ENCODE assay signal across 13 cellular contexts in the genomic region with DNA sequence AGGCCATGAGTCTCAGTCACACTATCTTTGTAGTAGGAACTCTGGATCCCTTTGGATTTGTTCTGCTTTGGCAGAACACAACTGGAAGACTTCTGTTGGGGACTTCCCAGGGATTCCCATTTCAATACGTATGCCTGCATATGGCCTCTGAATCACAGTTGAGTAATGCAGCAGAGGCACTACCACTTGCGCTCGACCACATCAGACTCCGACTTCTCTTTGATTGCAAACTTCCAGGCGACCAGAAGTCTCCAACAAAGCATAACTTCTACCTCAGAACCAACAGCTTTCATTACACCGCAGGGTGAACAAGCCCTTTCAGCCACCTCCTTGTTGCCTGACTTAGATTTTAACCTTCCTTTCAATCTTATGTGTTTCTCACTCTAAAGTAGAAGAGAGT.
DNase-seq lines count a peak whose midpoint lies in the region; FAIRE-seq and TF ChIP-seq lines count a peak whose summit lies in the region.
"Had no signal": no experiment of that assay in that cellular context is flagged by ENCODE, and none has a peak within 500 bp of the region (broad histone marks: within the 10 kb centered on the region; RNA-seq: fewer than 3 reads in every experiment).

No MANE protein-coding gene starts in this region.

- no peaks in the 10 kb centered on the region for H3K4me1 Mint-ChIP-seq in activated T-cell treated with anti-CD3 and anti-CD28 coated beads, Interleukin-2, amount 50 U/mL, for 24 hours (ENCODE audit: low read depth)

- H3K9me3 Mint-ChIP-seq in activated T-cell treated with anti-CD3 and anti-CD28 coated beads, Interleukin-2, amount 50 U/mL, for 24 hours, result peaks cover 12% of the 10 kb centered on the region

- TF ChIP-seq CTCF in epithelial cell of esophagus (IDR thresholded peaks at IDR 0.05; ENCODE audit: insufficient read depth, low read depth, low read length, missing control alignments), result no peak

- H3K27ac Mint-ChIP-seq in activated T-cell treated with anti-CD3 and anti-CD28 coated beads, Interleukin-2, amount 50 U/mL, for 24 hours, result no peak overlapping the region
- H3K27ac Mint-ChIP-seq: CD4-positive, alpha-beta T cell had no signal

- no peaks in the 10 kb centered on the region for H3K27me3 Mint-ChIP-seq in activated T-cell treated with anti-CD3 and anti-CD28 coated beads, Interleukin-2, amount 50 U/mL, for 24 hours
- H3K27me3 Mint-ChIP-seq: CD4-positive, alpha-beta T cell had no signal

- no peak overlapping the region for H3K4me3 ChIP-seq in epithelial cell of esophagus (ENCODE audit: low read length)

- no peak overlapping the region for H3K4me3 Mint-ChIP-seq in activated T-cell treated with anti-CD3 and anti-CD28 coated beads, Interleukin-2, amount 50 U/mL, for 24 hours
- H3K4me3 Mint-ChIP-seq: CD4-positive, alpha-beta T cell had no signal

- no peaks in the 10 kb centered on the region for H3K36me3 Mint-ChIP-seq in activated T-cell treated with anti-CD3 and anti-CD28 coated beads, Interleukin-2, amount 50 U/mL, for 24 hours (ENCODE audit: low read depth)

- FAIRE-seq in urothelium cell line (lab: Jason Lieb, UNC) (no peak), GM12891 (lab: Jason Lieb, UNC) (no peak)

- TF ChIP-seq POLR2A in GM12891 (IDR thresholded peaks at IDR 0.05; ENCODE audit: low read depth, low read length), result no peak

- DNase-seq in HS-5 (ENCODE audit: low read depth), result peak; percentile 33
- peak; percentile 54 for DNase-seq in RKO (ENCODE audit: low spot score)
- DNase-seq in epithelial cell of esophagus (ENCODE audit: low read depth), result peak; percentile 93
- DNase-seq in urothelium cell line (ENCODE audit: low spot score), result peak; percentile 21
- no peak for DNase-seq in GM12891 (ENCODE audit: insufficient read length, low spot score)
- DNase-seq in activated T-cell treated with anti-CD3 and anti-CD28 coated beads, Interleukin-2, amount 50 U/mL, for 24 hours, result no peak
- DNase-seq in hippocampal formation (lab: John Stamatoyannopoulos, UW), result no peak
- DNase-seq: BE2C; CD4-positive, alpha-beta T cell; DMS53; NCI-H1930; NCI-H446; SHP77 treated with DMSO at 0.1 percent for 48 hours had no signal

TF ChIP-seq in GM12891, 5 proteins besides CTCF, POLR2A, EP300 and RAD21:
- TF ChIP-seq POU2F2 (IDR thresholded peaks at IDR 0.05; ENCODE audit: low read depth, low read length) (no peak), TAF1 (IDR thresholded peaks at IDR 0.05; ENCODE audit: low read depth, low read length) (no peak), PAX5 (IDR thresholded peaks at IDR 0.05; ENCODE audit: insufficient read depth, low read length, severe bottlenecking) (no peak)
TF ChIP-seq in GM12891: peak in this region for 0.

Comparison
In these comparisons a context has a peak if more than half of its experiments do, and no peak if none do; other contexts are left out.
1. DNase-seq: peak in HS-5 (single experiment), RKO (single experiment), epithelial cell of esophagus (single experiment) and urothelium cell line (single experiment); none in GM12891 (single experiment), activated T-cell treated with anti-CD3 and anti-CD28 coated beads, Interleukin-2, amount 50 U/mL, for 24 hours (single experiment) and hippocampal formation (0 of 2).